1 cellular context compared by ENCODE assay signal in the genomic region with DNA sequence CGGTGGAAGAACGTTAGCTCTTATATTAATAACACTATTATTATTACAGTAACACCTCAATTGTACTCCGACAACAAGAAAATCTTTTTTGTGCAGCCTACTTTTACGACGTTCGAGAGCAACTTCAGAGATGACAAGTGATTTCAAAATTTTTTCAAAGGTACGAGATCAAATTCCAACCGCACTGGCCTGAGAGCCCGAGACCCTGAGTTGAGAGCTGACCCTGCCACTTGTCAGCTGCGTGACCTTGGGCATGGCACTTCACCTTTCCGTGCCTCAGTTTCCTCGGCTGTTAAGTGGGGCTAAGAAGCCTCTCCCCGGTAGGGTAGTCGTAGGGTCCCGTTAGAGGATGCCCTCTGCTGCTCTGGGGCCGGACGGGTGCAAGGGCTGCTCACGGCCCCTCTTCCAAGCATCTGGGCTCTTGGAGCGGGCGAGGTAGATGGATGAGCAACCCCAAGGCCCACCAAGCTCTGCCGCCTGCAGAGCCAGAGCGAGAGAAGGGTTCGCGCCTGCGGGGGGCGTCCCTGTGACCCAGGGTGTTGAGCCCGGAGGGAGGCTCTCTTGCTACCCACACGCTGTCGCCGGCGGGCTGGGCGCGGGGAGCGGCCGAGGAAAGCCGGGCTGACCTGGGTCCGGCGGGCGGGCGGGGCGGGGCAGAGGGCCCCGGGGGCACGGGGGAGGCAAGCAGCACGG.
A peak's percentile ranks its signal among the peaks of the same experiment; 100 is the strongest.
TF ChIP-seq lines count a peak whose summit lies in the region.

No MANE protein-coding gene starts in this region.

TF ChIP-seq in K562, 482 proteins besides CTCF, POLR2A, EP300 and RAD21 (continued from another document):
- peak; percentile 42 for TF ChIP-seq CHD1 (IDR thresholded peaks at IDR 0.05; ENCODE audit: low read length)
- no peak for TF ChIP-seq NR1H2 (CRISPR knock-in tag; IDR thresholded peaks at IDR 0.05)
- no peak for TF ChIP-seq BDP1 (IDR thresholded peaks at IDR 0.05; ENCODE audit: insufficient read depth, insufficient read length)
- TF ChIP-seq ZHX1 (conservative IDR thresholded peaks at IDR 0.05; ENCODE audit: low read length): no peak
- peak; percentile 44; the same call in 1 of the 2 replicates for TF ChIP-seq RBFOX2 (IDR thresholded peaks at IDR 0.05; ENCODE audit: low read depth, low read length)
- TF ChIP-seq BCOR (IDR thresholded peaks at IDR 0.05): peak; percentile 85
- TF ChIP-seq EP400 (IDR thresholded peaks at IDR 0.05): no peak
- TF ChIP-seq HNRNPLL (IDR thresholded peaks at IDR 0.05; ENCODE audit: low read depth, low read length, poor library complexity, severe bottlenecking): no peak
- TF ChIP-seq, protein P1, sequence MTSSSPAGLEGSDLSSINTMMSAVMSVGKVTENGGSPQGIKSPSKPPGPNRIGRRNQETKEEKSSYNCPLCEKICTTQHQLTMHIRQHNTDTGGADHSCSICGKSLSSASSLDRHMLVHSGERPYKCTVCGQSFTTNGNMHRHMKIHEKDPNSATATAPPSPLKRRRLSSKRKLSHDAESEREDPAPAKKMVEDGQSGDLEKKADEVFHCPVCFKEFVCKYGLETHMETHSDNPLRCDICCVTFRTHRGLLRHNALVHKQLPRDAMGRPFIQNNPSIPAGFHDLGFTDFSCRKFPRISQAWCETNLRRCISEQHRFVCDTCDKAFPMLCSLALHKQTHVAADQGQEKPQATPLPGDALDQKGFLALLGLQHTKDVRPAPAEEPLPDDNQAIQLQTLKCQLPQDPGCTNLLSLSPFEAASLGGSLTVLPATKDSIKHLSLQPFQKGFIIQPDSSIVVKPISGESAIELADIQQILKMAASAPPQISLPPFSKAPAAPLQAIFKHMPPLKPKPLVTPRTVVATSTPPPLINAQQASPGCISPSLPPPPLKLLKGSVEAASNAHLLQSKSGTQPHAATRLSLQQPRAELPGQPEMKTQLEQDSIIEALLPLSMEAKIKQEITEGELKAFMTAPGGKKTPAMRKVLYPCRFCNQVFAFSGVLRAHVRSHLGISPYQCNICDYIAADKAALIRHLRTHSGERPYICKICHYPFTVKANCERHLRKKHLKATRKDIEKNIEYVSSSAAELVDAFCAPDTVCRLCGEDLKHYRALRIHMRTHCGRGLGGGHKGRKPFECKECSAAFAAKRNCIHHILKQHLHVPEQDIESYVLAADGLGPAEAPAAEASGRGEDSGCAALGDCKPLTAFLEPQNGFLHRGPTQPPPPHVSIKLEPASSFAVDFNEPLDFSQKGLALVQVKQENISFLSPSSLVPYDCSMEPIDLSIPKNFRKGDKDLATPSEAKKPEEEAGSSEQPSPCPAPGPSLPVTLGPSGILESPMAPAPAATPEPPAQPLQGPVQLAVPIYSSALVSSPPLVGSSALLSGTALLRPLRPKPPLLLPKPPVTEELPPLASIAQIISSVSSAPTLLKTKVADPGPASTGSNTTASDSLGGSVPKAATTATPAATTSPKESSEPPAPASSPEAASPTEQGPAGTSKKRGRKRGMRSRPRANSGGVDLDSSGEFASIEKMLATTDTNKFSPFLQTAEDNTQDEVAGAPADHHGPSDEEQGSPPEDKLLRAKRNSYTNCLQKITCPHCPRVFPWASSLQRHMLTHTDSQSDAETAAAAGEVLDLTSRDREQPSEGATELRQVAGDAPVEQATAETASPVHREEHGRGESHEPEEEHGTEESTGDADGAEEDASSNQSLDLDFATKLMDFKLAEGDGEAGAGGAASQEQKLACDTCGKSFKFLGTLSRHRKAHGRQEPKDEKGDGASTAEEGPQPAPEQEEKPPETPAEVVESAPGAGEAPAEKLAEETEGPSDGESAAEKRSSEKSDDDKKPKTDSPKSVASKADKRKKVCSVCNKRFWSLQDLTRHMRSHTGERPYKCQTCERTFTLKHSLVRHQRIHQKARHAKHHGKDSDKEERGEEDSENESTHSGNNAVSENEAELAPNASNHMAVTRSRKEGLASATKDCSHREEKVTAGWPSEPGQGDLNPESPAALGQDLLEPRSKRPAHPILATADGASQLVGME (CRISPR knock-in tag; IDR thresholded peaks at IDR 0.05): 0 out of 2 replicates have a peak, but pooled peaks have one; percentile 39
- 0 out of 2 replicates have a peak, but pooled peaks have one; percentile 37 for TF ChIP-seq ERF (CRISPR knock-in tag; IDR thresholded peaks at IDR 0.05)
- 0 out of 2 replicates have a peak, but pooled peaks have one; percentile 45 for TF ChIP-seq ZBTB40 (IDR thresholded peaks at IDR 0.05)
- no peak for TF ChIP-seq ZBTB40 (CRISPR knock-in tag; IDR thresholded peaks at IDR 0.05)
- peak; percentile 86 for TF ChIP-seq ESRRA (IDR thresholded peaks at IDR 0.05; ENCODE audit: borderline replicate concordance, low read depth)
- no peak for TF ChIP-seq HNRNPK (IDR thresholded peaks at IDR 0.05; ENCODE audit: low read depth, low read length, poor library complexity, severe bottlenecking)
- no peak for TF ChIP-seq IRF2 (CRISPR knock-in tag; IDR thresholded peaks at IDR 0.05)
- peak; percentile 58 for TF ChIP-seq RBBP5 (IDR thresholded peaks at IDR 0.05; ENCODE audit: borderline replicate concordance, insufficient read depth, low read length, poor library complexity, severe bottlenecking)
- peak; percentile 18 for TF ChIP-seq CTCFL (IDR thresholded peaks at IDR 0.05; ENCODE audit: borderline replicate concordance, insufficient read depth, low read depth, low read length, poor library complexity, severe bottlenecking)
- TF ChIP-seq ZNF165 (CRISPR knock-in tag; IDR thresholded peaks at IDR 0.05; ENCODE audit: borderline replicate concordance): 0 out of 2 replicates have a peak, but pooled peaks have one; percentile 19
- 0 out of 2 replicates have a peak, but pooled peaks have one; percentile 22 for TF ChIP-seq HDAC2 (IDR thresholded peaks at IDR 0.05)
